In the genomic region with DNA sequence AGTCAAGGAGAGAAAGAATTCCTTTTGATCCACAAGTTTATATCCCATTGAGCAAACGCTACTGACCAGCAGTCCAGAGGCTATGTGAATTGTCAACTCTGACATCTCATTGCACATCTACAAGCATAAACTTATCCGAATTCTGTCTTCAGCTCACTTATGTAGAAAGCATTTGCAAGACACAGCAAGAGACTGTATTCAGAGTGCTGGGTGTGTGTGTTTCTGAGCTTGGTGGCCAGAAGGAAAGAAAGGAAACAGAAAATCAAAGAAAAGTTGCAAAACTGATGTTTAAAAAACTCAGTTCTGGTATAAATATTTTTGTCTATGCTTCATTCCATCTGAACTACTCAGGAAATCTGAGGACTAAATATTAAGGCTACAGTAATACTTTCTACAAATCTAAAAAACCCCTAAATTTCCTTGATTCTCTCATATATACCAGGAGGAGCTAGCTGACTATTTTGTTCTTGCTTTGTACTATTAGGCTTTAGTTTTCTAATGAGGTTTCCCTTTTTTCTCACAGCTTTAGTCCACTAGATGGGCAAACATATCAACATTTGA, we compare ENCODE assay signal across 21 cellular contexts. TPM values are rescaled to one million over a fixed set of nuclear protein-coding genes. Genes with fewer than 3 reads are reported as not detected.
"Had no signal": no experiment of that assay in that cellular context is flagged by ENCODE, and none has a peak within 500 bp of the region (broad histone marks: within the 10 kb centered on the region; RNA-seq: fewer than 3 reads in every experiment).

No MANE protein-coding gene starts in this region.

- H3K36me3 Mint-ChIP-seq: IgD-negative memory B cell had no signal

- H3K27me3 Mint-ChIP-seq: IgD-negative memory B cell had no signal

- DNase-seq: Kasumi-1, MM.1S, NCI-H1092 treated with DMSO at 0.1 percent for 48 hours, NCI-H1436, NCI-H187, NCI-H2029, NCI-H2081 treated with DMSO at 0.1 percent for 48 hours, NCI-H2171, NCI-H226, NCI-H446, NCI-H510A, NCI-H524 treated with DMSO at 0.1 percent for 48 hours, NCI-H69, NCI-H774, RPMI8226, SHP77 had no signal

- H3K27ac Mint-ChIP-seq: IgD-negative memory B cell had no signal

- H3K4me2 ChIP-seq: KMS-11 had no signal

- ATAC-seq: HepG2, K562, SK-N-SH treated with all-trans-retinoic acid at 6 μM for 48 hours had no signal

- H3K4me3 Mint-ChIP-seq: IgD-negative memory B cell had no signal

- H3K27ac ChIP-seq: KMS-11 had no signal

- H3K9ac ChIP-seq: KMS-11 had no signal

- H3K4me3 ChIP-seq: K562 had no signal

- H3K4me1 Mint-ChIP-seq: IgD-negative memory B cell had no signal

RNA-seq across cellular contexts. Expression of gene LSAMP, which starts 45.5 kb away (rescaled TPM):
- total RNA-seq: HepG2 had no signal
- polyA plus RNA-seq: HepG2 had no signal
